In the genomic region with DNA sequence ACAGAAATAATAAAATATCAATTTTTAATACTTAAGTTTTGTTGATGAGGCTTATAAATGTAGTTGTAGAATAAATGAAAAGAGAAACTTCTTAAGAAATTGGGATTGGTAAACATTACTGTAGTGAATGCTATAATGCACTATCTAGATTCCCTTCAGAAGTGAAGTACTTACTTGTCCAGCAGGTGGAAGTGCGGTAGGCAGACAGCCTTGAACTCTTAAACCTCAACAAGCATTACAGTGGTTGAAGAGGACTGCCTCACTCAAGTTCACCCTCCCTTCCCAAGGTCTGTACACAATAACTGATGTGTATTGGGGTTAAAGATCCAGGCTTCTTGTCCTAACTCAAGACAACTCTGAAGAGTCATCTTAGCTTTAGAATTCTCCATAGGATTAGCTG, we compare ENCODE assay signal across 14 cellular contexts.
DNase-seq lines count a peak whose midpoint lies in the region; ATAC-seq, FAIRE-seq and TF ChIP-seq lines count a peak whose summit lies in the region.
"Had no signal": no experiment of that assay in that cellular context is flagged by ENCODE, and none has a peak within 500 bp of the region (broad histone marks: within the 10 kb centered on the region; RNA-seq: fewer than 3 reads in every experiment).

No MANE protein-coding gene starts in this region.

- no peak for FAIRE-seq in small intestine (lab: Jason Lieb, UNC)
- FAIRE-seq: G401.6, GM12891, GM18507 had no signal

- H3K27ac ChIP-seq in PC-3 (ENCODE audit: low read length) (no peak overlapping the region), left lung (no peak overlapping the region), small intestine (ENCODE audit: low read depth in 1 of 2, low read length in 1 of 2) (no peak overlapping the region)
- H3K27ac ChIP-seq: BLaER1 treated with 17β-estradiol and CSF1 and Interleukin-3, amounts not matched to agents 10 nM and 100 nM had no signal

- H3K27me3 ChIP-seq in PC-3 (ENCODE audit: low read length) = no peaks in the 10 kb centered on the region
- H3K27me3 ChIP-seq in left lung = no peaks in the 10 kb centered on the region
- no peaks in the 10 kb centered on the region for H3K27me3 ChIP-seq in small intestine (ENCODE audit: control insufficient read depth in 2 of 2, insufficient read depth in 2 of 2, low read length in 2 of 2)
- H3K27me3 ChIP-seq: BLaER1 treated with 17β-estradiol and CSF1 and Interleukin-3, amounts not matched to agents 10 nM and 100 nM had no signal

- CTCF ChIA-PET in PC-3 (lab: Charles Lee) = no interaction called here

- H3K4me3 ChIP-seq in PC-3 (ENCODE audit: low read length) (no peak overlapping the region), left lung (no peak overlapping the region), small intestine (ENCODE audit: low read depth in 1 of 2, low read length in 2 of 2) (no peak overlapping the region)
- H3K4me3 ChIP-seq: BLaER1 treated with 17β-estradiol and CSF1 and Interleukin-3, amounts not matched to agents 10 nM and 100 nM had no signal

- H3K79me2 ChIP-seq in PC-3 (ENCODE audit: low read length) = no peaks in the 10 kb centered on the region

- no peaks in the 10 kb centered on the region for H4K20me1 ChIP-seq in PC-3 (ENCODE audit: low read length)
- H4K20me1 ChIP-seq: BLaER1 treated with 17β-estradiol and CSF1 and Interleukin-3, amounts not matched to agents 10 nM and 100 nM had no signal

- BruUV-seq in PC-3 (replicated peaks; lab: Mats Ljungman, UMichigan) = no TSS peak

- POLR2A ChIA-PET in PC-3 (lab: Charles Lee; ENCODE audit: unreplicated experiment) = interaction anchor here (0.6 kb wide), 1 partner anchor 37 kb away, joined by 3 read pairs; no protein-coding TSS in a partner anchor

- 70 to 80% (median 78%) methylated on average over 1 of the region's 1 CpG for WGBS in small intestine, 3 donors

- no peaks in the 10 kb centered on the region for H3K9me2 ChIP-seq in PC-3 (replicated peaks; ENCODE audit: low read length)

- TF ChIP-seq CTCF in PC-3 (conservative IDR thresholded peaks at IDR 0.05; ENCODE audit: low read depth, low read length) = no peak; the same call in 1 of the 2 replicates
- no peak for TF ChIP-seq CTCF in left lung (IDR thresholded peaks at IDR 0.05)

- H3K9ac ChIP-seq in PC-3 (ENCODE audit: low read length) = no peak overlapping the region
- H3K9ac ChIP-seq: BLaER1 treated with 17β-estradiol and CSF1 and Interleukin-3, amounts not matched to agents 10 nM and 100 nM had no signal

- H3F3A ChIP-seq in PC-3 (ENCODE audit: low read length, unreplicated experiment) = no peaks in the 10 kb centered on the region

- intact Hi-C loops in PC-3 (cut with micrococcal nuclease) = loop anchor here (5.0 kb wide), 1 partner anchor 138 kb away; no protein-coding TSS in a partner anchor
- intact Hi-C loops in left lung (cut with DNase I) = no loop called here

- no peak overlapping the region for H3K4me2 ChIP-seq in PC-3 (ENCODE audit: low read length)
- H3K4me2 ChIP-seq: BLaER1 treated with 17β-estradiol and CSF1 and Interleukin-3, amounts not matched to agents 10 nM and 100 nM had no signal

- H2AFZ ChIP-seq in PC-3 (ENCODE audit: low read length) = no peak overlapping the region

- H3K4me1 ChIP-seq in PC-3 (ENCODE audit: insufficient read depth, low read length) (peaks cover 9% of the 10 kb centered on the region; the same call in 1 of the 2 replicates), left lung (no peaks in the 10 kb centered on the region), small intestine (ENCODE audit: control insufficient read depth in 2 of 2, insufficient read depth in 1 of 2, low read depth in 1 of 2, low read length in 1 of 2) (no peaks in the 10 kb centered on the region)
- H3K4me1 ChIP-seq: BLaER1 treated with 17β-estradiol and CSF1 and Interleukin-3, amounts not matched to agents 10 nM and 100 nM had no signal

- H3K36me3 ChIP-seq in PC-3 (ENCODE audit: low read depth, low read length) (no peaks in the 10 kb centered on the region), left lung (no peaks in the 10 kb centered on the region), small intestine (ENCODE audit: control insufficient read depth in 2 of 2, insufficient read depth in 2 of 2, low read length in 2 of 2) (no peaks in the 10 kb centered on the region)
- H3K36me3 ChIP-seq: BLaER1 treated with 17β-estradiol and CSF1 and Interleukin-3, amounts not matched to agents 10 nM and 100 nM had no signal

- DNase-seq in NCI-H510A treated with DMSO at 0.1 percent for 48 hours (lab: John Stamatoyannopoulos, UW) (peak; percentile 5), NCI-H510A (lab: John Stamatoyannopoulos, UW) (no peak), PC-3 (peak; percentile 5), left lung (no peak), small intestine (no peak)
- DNase-seq: Calu3; CD8-positive, alpha-beta T cell; GOT3; H7 had no signal

- H3K9me3 ChIP-seq in PC-3 (ENCODE audit: low read length) (no peaks in the 10 kb centered on the region), left lung (no peaks in the 10 kb centered on the region), small intestine (ENCODE audit: control insufficient read depth, low read depth) (no peaks in the 10 kb centered on the region)
- H3K9me3 ChIP-seq: BLaER1 treated with 17β-estradiol and CSF1 and Interleukin-3, amounts not matched to agents 10 nM and 100 nM had no signal

- ATAC-seq in PC-3 = no peak; the same call in 1 of the 2 replicates
- peak; percentile 58 for ATAC-seq in left lung
- ATAC-seq in GM21737 (IDR thresholded peaks at IDR 0.05; ENCODE audit: unreplicated experiment) = no peak
- ATAC-seq: CD8-positive, alpha-beta T cell had no signal

Comparison
In these comparisons a context has a peak if more than half of its experiments do, and no peak if none do; other contexts are left out.
1. DNase-seq: peak in NCI-H510A treated with DMSO at 0.1 percent for 48 hours (single experiment) and PC-3 (single experiment); none in NCI-H510A (single experiment), left lung (0 of 2) and small intestine (single experiment).